In genomic region chr3:52893723-52894122, GRCh38 we compare ENCODE assay signal across 11 cellular contexts. TPM values are rescaled to one million over a fixed set of nuclear protein-coding genes. Genes with fewer than 3 reads are reported as not detected.
A peak's percentile ranks its signal among the peaks of the same experiment; 100 is the strongest.
DNase-seq lines count a peak whose midpoint lies in the region; ATAC-seq and TF ChIP-seq lines count a peak whose summit lies in the region.
"Had no signal": no experiment of that assay in that cellular context is flagged by ENCODE, and none has a peak within 500 bp of the region (broad histone marks: within the 10 kb centered on the region; RNA-seq: fewer than 3 reads in every experiment).

No MANE protein-coding gene starts in this region.

- peak overlapping the region; percentile 31 to 55 for H3K4me3 ChIP-seq in CD4-positive, alpha-beta memory T cell (ENCODE audit: low read length in 2 of 2)
- H3K4me3 ChIP-seq in fibroblast of lung (replicated peaks in 1 of 4; ENCODE audit: control extremely low read depth in 1 of 4, insufficient read depth in 1 of 4, low read depth in 3 of 4, low read length in 4 of 4) (peak overlapping the region in 1 of 4 experiments; percentile 41), sigmoid colon (no peak overlapping the region)

- H3K9me3 Mint-ChIP-seq in CD4-positive, alpha-beta memory T cell: no peaks in the 10 kb centered on the region
- H3K9me3 Mint-ChIP-seq: type B pancreatic cell had no signal

- H3K79me2 ChIP-seq in fibroblast of lung (ENCODE audit: control insufficient read depth, insufficient read depth, low read length): peaks cover 16% of the 10 kb centered on the region

- no peaks in the 10 kb centered on the region for H3K36me3 ChIP-seq in CD4-positive, alpha-beta memory T cell (ENCODE audit: insufficient read depth, low read length)
- H3K36me3 ChIP-seq in fibroblast of lung (ENCODE audit: control insufficient read depth, insufficient read depth, low read length): no peaks in the 10 kb centered on the region
- H3K36me3 ChIP-seq in sigmoid colon: no peaks in the 10 kb centered on the region

- peaks cover 70% of the 10 kb centered on the region for H3K4me1 ChIP-seq in CD4-positive, alpha-beta memory T cell (ENCODE audit: insufficient read depth, low read length)
- H3K4me1 ChIP-seq in fibroblast of lung (ENCODE audit: control insufficient read depth, extremely low read depth, insufficient read depth, low read length) (peaks cover 10% of the 10 kb centered on the region), sigmoid colon (peaks cover 0 to 61% (median 47%) of the 10 kb centered on the region in 4 donors)

- peak overlapping the region; percentile 79 for H3K4me2 ChIP-seq in fibroblast of lung (ENCODE audit: extremely low read depth, insufficient read depth, low read length)

- POLR2A ChIA-PET in CD4-positive, alpha-beta memory T cell (lab: Charles Lee; ENCODE audit: partially characterized antibody): interaction anchor here (1.0 to 4.3 kb wide), 6 partner anchors 9 to 188 kb away, joined by 3 to 25 read pairs (median 5); partner anchors contain the start of genes GLT8D1, SFMBT1 and SPCS1

- CTCF ChIA-PET in CD4-positive, alpha-beta memory T cell (lab: Charles Lee; ENCODE audit: partially characterized antibody): interaction anchor here (0.7 to 2.9 kb wide), 7 partner anchors 11 to 362 kb away, joined by 3 to 16 read pairs (median 6); partner anchors contain the start of gene TKT

- no peaks in the 10 kb centered on the region for H3K27me3 ChIP-seq in CD4-positive, alpha-beta memory T cell (ENCODE audit: insufficient read depth, low read length)
- no peaks in the 10 kb centered on the region for H3K27me3 ChIP-seq in fibroblast of lung (ENCODE audit: control insufficient read depth, insufficient read depth, low read length)
- no peaks in the 10 kb centered on the region for H3K27me3 ChIP-seq in sigmoid colon

- H3K4me1 Mint-ChIP-seq in CD4-positive, alpha-beta memory T cell: peaks cover 56 to 82% (median 68%) of the 10 kb centered on the region in 4 donors

- DNase-seq in CD4-positive, alpha-beta memory T cell: no peak
- DNase-seq in MV-4-11 (lab: John Stamatoyannopoulos, UW): peak; percentile 25
- no peak for DNase-seq in fibroblast of lung (ENCODE audit: low read depth in 2 of 2)
- DNase-seq in sigmoid colon: no peak
- DNase-seq in stimulated activated CD8-positive, alpha-beta memory T cell treated with anti-CD3 and anti-CD28 coated beads, Interleukin-4, amount 100 ng/mL, for 48 hours: no peak
- DNase-seq in SKM-1 treated with dmso at 0.1 percent for 144 hours (lab: John Stamatoyannopoulos, UW; ENCODE audit: unreplicated experiment): no peak
- DNase-seq: activated CD4-positive, alpha-beta T cell treated with anti-CD3 and anti-CD28 coated beads for 1 hour; NCI-H1694 had no signal

- TF ChIP-seq EP300 in sigmoid colon (IDR thresholded peaks at IDR 0.05): no peak

- ATAC-seq in HG03039 (IDR thresholded peaks at IDR 0.05; ENCODE audit: unreplicated experiment): no peak
- no peak for ATAC-seq in HG03095 (IDR thresholded peaks at IDR 0.05; ENCODE audit: unreplicated experiment)

- peak overlapping the region; percentile 84 to 98 (median 95) for H3K27ac Mint-ChIP-seq in CD4-positive, alpha-beta memory T cell
- H3K27ac Mint-ChIP-seq: type B pancreatic cell had no signal

- H4K20me1 ChIP-seq in fibroblast of lung (ENCODE audit: control insufficient read depth, extremely low read depth, insufficient read depth, low read length): no peaks in the 10 kb centered on the region

- no peak for TF ChIP-seq CTCF in fibroblast of lung (conservative IDR thresholded peaks at IDR 0.05 in 1 of 2, IDR thresholded peaks at IDR 0.05 in 1 of 2; ENCODE audit: low read depth in 1 of 2, low read length in 2 of 2)
- TF ChIP-seq CTCF in sigmoid colon (IDR thresholded peaks at IDR 0.05): no peak

- no peak overlapping the region for H3K9ac ChIP-seq in fibroblast of lung (ENCODE audit: insufficient read depth, low read length)

- intact Hi-C loops in CD4-positive, alpha-beta memory T cell (cut with micrococcal nuclease): loop anchor here (2.0 to 5.0 kb wide), 3 partner anchors 46 to 179 kb away; partner anchors contain the start of gene NEK4
- intact Hi-C loops in sigmoid colon (cut with DNase I): no loop called here

- no peaks in the 10 kb centered on the region for H3K9me3 ChIP-seq in CD4-positive, alpha-beta memory T cell (ENCODE audit: control insufficient read depth in 1 of 2, low read length in 2 of 2)
- H3K9me3 ChIP-seq in fibroblast of lung (ENCODE audit: control insufficient read depth, insufficient read depth, low read depth, low read length) (no peaks in the 10 kb centered on the region), sigmoid colon (no peaks in the 10 kb centered on the region)

- peak overlapping the region; percentile 62 for H3K27ac ChIP-seq in CD4-positive, alpha-beta memory T cell (ENCODE audit: low read depth, low read length)
- H3K27ac ChIP-seq in fibroblast of lung (ENCODE audit: insufficient read depth, low read length) (peak overlapping the region; percentile 39), sigmoid colon (peak overlapping the region in 3 of 4 donors; percentile 27 to 69 (median 68))

- H2AFZ ChIP-seq in fibroblast of lung (ENCODE audit: low read length): no peak overlapping the region

- TF ChIP-seq POLR2A in sigmoid colon (IDR thresholded peaks at IDR 0.05): no peak

- no peaks in the 10 kb centered on the region for H3K27me3 Mint-ChIP-seq in CD4-positive, alpha-beta memory T cell
- H3K27me3 Mint-ChIP-seq: type B pancreatic cell had no signal

- H3K36me3 Mint-ChIP-seq in CD4-positive, alpha-beta memory T cell: peaks cover 3 to 15% of the 10 kb centered on the region in 2 donors
- H3K36me3 Mint-ChIP-seq: type B pancreatic cell had no signal

- WGBS in sigmoid colon, 2 donors: 61 to 63% methylated on average over 4 of the region's 4 CpGs

- H3K4me3 Mint-ChIP-seq in CD4-positive, alpha-beta memory T cell: peak overlapping the region; percentile 87 to 94 (median 91)

RNA-seq across cellular contexts. Expression of gene STIMATE, which starts 3.6 kb away (rescaled TPM):
- 10 to 100 TPM; 54.9 to 58.6 TPM for total RNA-seq in CD4-positive, alpha-beta memory T cell
- polyA plus RNA-seq in CD4-positive, alpha-beta memory T cell: 1 to 10 TPM; 7.7 to 9.0 TPM
- total RNA-seq in fibroblast of lung: 10.3 and 13.0 TPM in 2 replicates
- polyA plus RNA-seq in fibroblast of lung: 11.6 and 11.7 TPM in 2 replicates
- polyA plus RNA-seq in fibroblast of lung (2012): 13.4 and 15.5 TPM in 2 replicates
- 25.5 and 31.9 TPM in 2 replicates for polyA minus RNA-seq in fibroblast of lung (ENCODE audit: low replicate concordance)
- total RNA-seq in sigmoid colon: 10 to 100 TPM; 11.5 to 19.5 (median 14.7) TPM
- 1 to 10 TPM; 2.5 to 7.7 (median 4.8) TPM for polyA plus RNA-seq in sigmoid colon

RNA-seq across cellular contexts. Expression of gene MUSTN1, which starts 58.9 kb away (rescaled TPM):
- total RNA-seq in CD4-positive, alpha-beta memory T cell: 1 to 10 TPM; 1.6 to 3.3 TPM
- not detected for polyA plus RNA-seq in CD4-positive, alpha-beta memory T cell
- total RNA-seq in fibroblast of lung: not detected in 2 replicates
- polyA plus RNA-seq in fibroblast of lung: 3.2 TPM in 1 of 2 replicates, not detected in the other
- polyA plus RNA-seq in fibroblast of lung (2012): 0.39 and 5.2 TPM in 2 replicates
- 4.6 TPM in 1 of 2 replicates, not detected in the other for polyA minus RNA-seq in fibroblast of lung (ENCODE audit: low replicate concordance)
- 10 to 100 TPM in 1 of 4 donors, 1 to 10 TPM in 3; 4.2 to 12.7 (median 6.9) TPM for total RNA-seq in sigmoid colon
- polyA plus RNA-seq in sigmoid colon: 10 to 100 TPM in 1 of 3 donors, 1 to 10 TPM in 1, not detected in 1; 7.2 to 11.1 TPM

Comparison
In these comparisons a context has a peak if more than half of its experiments do, and no peak if none do; other contexts are left out.
1. H3K4me3 ChIP-seq: peak in CD4-positive, alpha-beta memory T cell (2 of 2); none in sigmoid colon (0 of 4).
2. Peak in every context shown above with its lines, with median percentiles within 50 percentile points of each other: H3K27ac ChIP-seq.